In genomic region chr5:179119415-179120170, GRCh38 we compare ENCODE assay signal across 18 cellular contexts. TPM values are rescaled to one million over a fixed set of nuclear protein-coding genes. Genes with fewer than 3 reads are reported as not detected.
DNase-seq lines count a peak whose midpoint lies in the region; TF ChIP-seq lines count a peak whose summit lies in the region.
"Had no signal": no experiment of that assay in that cellular context is flagged by ENCODE, and none has a peak within 500 bp of the region (broad histone marks: within the 10 kb centered on the region; RNA-seq: fewer than 3 reads in every experiment).

No MANE protein-coding gene starts in this region.

- H3K4me3 ChIP-seq in smooth muscle cell, result no peak overlapping the region

- no peak overlapping the region for H2AFZ ChIP-seq in smooth muscle cell (ENCODE audit: low read depth)

- H3K4me1 ChIP-seq in smooth muscle cell (ENCODE audit: low read depth), result no peaks in the 10 kb centered on the region

- 93% methylated on average over 15 of the region's 15 CpGs for WGBS in smooth muscle cell (ENCODE audit: low lambda C conversion rate)

- H3K4me2 ChIP-seq in smooth muscle cell, result no peak overlapping the region

- no peak overlapping the region for H3K27ac Mint-ChIP-seq in chondrocyte (ENCODE audit: unreplicated experiment)
- no peak overlapping the region for H3K27ac Mint-ChIP-seq in endothelial cell (ENCODE audit: unreplicated experiment)
- H3K27ac Mint-ChIP-seq in type B pancreatic cell, result no peak overlapping the region
- H3K27ac Mint-ChIP-seq in activated naive CD4-positive, alpha-beta T cell treated with anti-CD3 and anti-CD28 coated beads, Interleukin-2, amount 10 ng/mL, durations not matched to agents 7 days and 5 days, result no peak overlapping the region
- H3K27ac Mint-ChIP-seq: B cell; CD4-positive, alpha-beta T cell; H9 had no signal

- DNase-seq in chondrocyte (ENCODE audit: low spot score) (peak; percentile 75), endothelial cell (ENCODE audit: low spot score) (no peak), mesenteric fat pad (ENCODE audit: low spot score) (peak; percentile 60), type B pancreatic cell (ENCODE audit: extremely low spot score, unreplicated experiment) (peak; percentile 52), smooth muscle cell (lab: John Stamatoyannopoulos, UW; ENCODE audit: unreplicated experiment) (no peak)
- DNase-seq in activated naive CD4-positive, alpha-beta T cell treated with anti-CD3 and anti-CD28 coated beads, Interleukin-2, amount 50 U/mL, for 16 hours, result no peak
- DNase-seq in activated naive CD4-positive, alpha-beta T cell treated with anti-CD3 and anti-CD28 coated beads, Interleukin-2, amount 10 ng/mL, durations not matched to agents 7 days and 5 days, result no peak
- DNase-seq: CD4-positive, alpha-beta T cell; DMS53; H9; NCI-H1092 treated with DMSO at 0.1 percent for 48 hours; NCI-H1694; NCI-H2107; NCI-H2227 treated with DMSO at 0.1 percent for 48 hours; NCI-H524; SHP77 had no signal

- CTCF ChIA-PET in activated naive CD4-positive, alpha-beta T cell treated with anti-CD3 and anti-CD28 coated beads, Interleukin-2, amount 10 ng/mL, durations not matched to agents 7 days and 5 days (lab: Charles Lee), result no interaction called here

- no peaks in the 10 kb centered on the region for H4K20me1 ChIP-seq in smooth muscle cell (ENCODE audit: low read depth)

- no peaks in the 10 kb centered on the region for H3K27me3 ChIP-seq in smooth muscle cell (ENCODE audit: low read depth)

- H3K4me3 Mint-ChIP-seq in chondrocyte (ENCODE audit: unreplicated experiment) (no peak overlapping the region), endothelial cell (ENCODE audit: unreplicated experiment) (peak overlapping the region; percentile 58), type B pancreatic cell (no peak overlapping the region)
- no peak overlapping the region for H3K4me3 Mint-ChIP-seq in activated naive CD4-positive, alpha-beta T cell treated with anti-CD3 and anti-CD28 coated beads, Interleukin-2, amount 10 ng/mL, durations not matched to agents 7 days and 5 days
- H3K4me3 Mint-ChIP-seq: B cell; CD4-positive, alpha-beta T cell; H9 had no signal

- H3K27me3 Mint-ChIP-seq in chondrocyte (ENCODE audit: low read depth), result no peaks in the 10 kb centered on the region
- H3K27me3 Mint-ChIP-seq in endothelial cell (ENCODE audit: unreplicated experiment), result peaks cover 9% of the 10 kb centered on the region
- H3K27me3 Mint-ChIP-seq in type B pancreatic cell, result no peaks in the 10 kb centered on the region
- H3K27me3 Mint-ChIP-seq in activated naive CD4-positive, alpha-beta T cell treated with anti-CD3 and anti-CD28 coated beads, Interleukin-2, amount 10 ng/mL, durations not matched to agents 7 days and 5 days, result no peaks in the 10 kb centered on the region
- H3K27me3 Mint-ChIP-seq: B cell; CD4-positive, alpha-beta T cell had no signal

- H3K9me3 ChIP-seq in smooth muscle cell (replicated peaks; ENCODE audit: low read depth), result no peaks in the 10 kb centered on the region

- H3K79me2 ChIP-seq in smooth muscle cell (ENCODE audit: low read depth), result no peaks in the 10 kb centered on the region

- no peaks in the 10 kb centered on the region for H3F3A ChIP-seq in smooth muscle cell (ENCODE audit: low read depth)

- no peak overlapping the region for H3K27ac ChIP-seq in smooth muscle cell (ENCODE audit: low read depth)

- H3K36me3 Mint-ChIP-seq in chondrocyte (ENCODE audit: low read depth) (peaks cover 14% of the 10 kb centered on the region), endothelial cell (ENCODE audit: low read depth, unreplicated experiment) (peaks cover 10% of the 10 kb centered on the region), type B pancreatic cell (no peaks in the 10 kb centered on the region)
- peaks cover 3% of the 10 kb centered on the region for H3K36me3 Mint-ChIP-seq in activated naive CD4-positive, alpha-beta T cell treated with anti-CD3 and anti-CD28 coated beads, Interleukin-2, amount 10 ng/mL, durations not matched to agents 7 days and 5 days

- TF ChIP-seq CTCF in chondrocyte (IDR thresholded peaks at IDR 0.05), result no peak
- no peak for TF ChIP-seq CTCF in endothelial cell (IDR thresholded peaks at IDR 0.05; ENCODE audit: unreplicated experiment)
- TF ChIP-seq CTCF in type B pancreatic cell (conservative IDR thresholded peaks at IDR 0.05), result no peak
- TF ChIP-seq CTCF in smooth muscle cell (IDR thresholded peaks at IDR 0.05; ENCODE audit: borderline replicate concordance, insufficient read depth, poor library complexity, severe bottlenecking), result no peak

- no peaks in the 10 kb centered on the region for H3K36me3 ChIP-seq in smooth muscle cell (ENCODE audit: low read depth)

- no peak overlapping the region for H3K9ac ChIP-seq in smooth muscle cell (ENCODE audit: low read depth)

- peaks cover 16% of the 10 kb centered on the region for H3K9me3 Mint-ChIP-seq in chondrocyte (ENCODE audit: low read depth)
- peaks cover 22% of the 10 kb centered on the region for H3K9me3 Mint-ChIP-seq in endothelial cell (ENCODE audit: unreplicated experiment)
- H3K9me3 Mint-ChIP-seq in type B pancreatic cell, result peaks cover 14% of the 10 kb centered on the region
- peaks cover 24% of the 10 kb centered on the region for H3K9me3 Mint-ChIP-seq in activated naive CD4-positive, alpha-beta T cell treated with anti-CD3 and anti-CD28 coated beads, Interleukin-2, amount 10 ng/mL, durations not matched to agents 7 days and 5 days

- H3K4me1 Mint-ChIP-seq in chondrocyte (ENCODE audit: low read depth) (no peaks in the 10 kb centered on the region), endothelial cell (ENCODE audit: unreplicated experiment) (no peaks in the 10 kb centered on the region), type B pancreatic cell (ENCODE audit: unreplicated experiment) (no peaks in the 10 kb centered on the region)
- no peaks in the 10 kb centered on the region for H3K4me1 Mint-ChIP-seq in activated naive CD4-positive, alpha-beta T cell treated with anti-CD3 and anti-CD28 coated beads, Interleukin-2, amount 10 ng/mL, durations not matched to agents 7 days and 5 days
- H3K4me1 Mint-ChIP-seq: B cell, H9 had no signal

RNA-seq across cellular contexts. Expression of gene ZNF354C, which starts 59.4 kb away (rescaled TPM):
- total RNA-seq in chondrocyte, result 3.5 to 4.5 TPM (median 3.8 TPM) in 3 replicates
- total RNA-seq in endothelial cell (ENCODE audit: unreplicated experiment), result 6.0 TPM
- total RNA-seq in mesenteric fat pad, result 4.5 TPM
- total RNA-seq in type B pancreatic cell (ENCODE audit: low replicate concordance), result 3.3 and 7.8 TPM in 2 replicates
- 11.7 and 14.3 TPM in 2 replicates for total RNA-seq in smooth muscle cell
- polyA plus RNA-seq in smooth muscle cell, result 1.6 and 4.0 TPM in 2 replicates
- total RNA-seq: HT-29 had no signal

Comparison
In these comparisons a context has a peak if more than half of its experiments do, and no peak if none do; other contexts are left out.
1. DNase-seq: peak in chondrocyte (single experiment), mesenteric fat pad (single experiment) and type B pancreatic cell (single experiment); none in endothelial cell (single experiment), smooth muscle cell (single experiment), activated naive CD4-positive, alpha-beta T cell treated with anti-CD3 and anti-CD28 coated beads, Interleukin-2, amount 50 U/mL, for 16 hours (single experiment) and activated naive CD4-positive, alpha-beta T cell treated with anti-CD3 and anti-CD28 coated beads, Interleukin-2, amount 10 ng/mL, durations not matched to agents 7 days and 5 days (single experiment).